ENCODE assay signal across 12 cellular contexts in the genomic region with DNA sequence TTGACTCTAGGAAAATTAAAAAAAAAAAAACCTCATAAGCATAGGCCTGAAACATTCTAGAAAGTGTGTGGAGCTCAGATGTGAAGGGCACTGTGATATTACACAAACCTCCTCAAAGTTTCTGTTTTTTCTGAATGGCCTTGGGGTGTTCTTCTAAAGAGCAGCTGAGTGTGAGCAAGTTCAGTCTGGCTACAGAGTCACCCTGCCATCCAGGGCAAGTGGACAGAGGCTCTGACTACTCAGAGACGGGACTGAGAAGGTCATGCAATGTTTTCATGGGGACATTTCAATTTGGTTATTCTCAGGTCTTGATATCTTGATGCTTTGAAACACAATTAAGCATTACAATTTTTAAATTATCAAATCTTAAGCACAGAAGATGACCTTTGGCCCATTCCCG. TPM values are rescaled to one million over a fixed set of nuclear protein-coding genes. Genes with fewer than 3 reads are reported as not detected.
"Had no signal": no experiment of that assay in that cellular context is flagged by ENCODE, and none has a peak within 500 bp of the region (broad histone marks: within the 10 kb centered on the region; RNA-seq: fewer than 3 reads in every experiment).

No MANE protein-coding gene starts in this region.

- H3K4me3 ChIP-seq: GM23248, GM23338, HAP-1 had no signal

- ATAC-seq: GM23338, HCT116 had no signal

- FAIRE-seq: H1, H54 had no signal

- H3K4me2 ChIP-seq: GM23338 had no signal

- H3K36me3 ChIP-seq: HAP-1 had no signal

- H3K4me1 ChIP-seq: HAP-1 had no signal

- H3K27ac ChIP-seq: GM23248 had no signal

- DNase-seq: GM23248, GOT3, H7, H9, HCEC 1CT, HFFc6 had no signal

RNA-seq across cellular contexts. Expression of gene SSTR4, which starts 36.6 kb away (rescaled TPM):
- total RNA-seq: GM23248, GM23338, H1, H4, H7, H9, HFFc6 had no signal
- polyA plus RNA-seq: GM23248, GM23338 had no signal
